ENCODE assay signal across 1 cellular context in genomic region chr11:61150656-61151544, GRCh38.
TF ChIP-seq lines count a peak whose summit lies in the region.

No MANE protein-coding gene starts in this region.

TF ChIP-seq in GM23338, 12 proteins besides CTCF, POLR2A, EP300 and RAD21:
- TF ChIP-seq CREB1 (CRISPR knock-in tag; IDR thresholded peaks at IDR 0.05; ENCODE audit: low read depth) (no peak), EZH2 (IDR thresholded peaks at IDR 0.05; ENCODE audit: low read depth, unreplicated experiment) (no peak)
